In the genomic region with DNA sequence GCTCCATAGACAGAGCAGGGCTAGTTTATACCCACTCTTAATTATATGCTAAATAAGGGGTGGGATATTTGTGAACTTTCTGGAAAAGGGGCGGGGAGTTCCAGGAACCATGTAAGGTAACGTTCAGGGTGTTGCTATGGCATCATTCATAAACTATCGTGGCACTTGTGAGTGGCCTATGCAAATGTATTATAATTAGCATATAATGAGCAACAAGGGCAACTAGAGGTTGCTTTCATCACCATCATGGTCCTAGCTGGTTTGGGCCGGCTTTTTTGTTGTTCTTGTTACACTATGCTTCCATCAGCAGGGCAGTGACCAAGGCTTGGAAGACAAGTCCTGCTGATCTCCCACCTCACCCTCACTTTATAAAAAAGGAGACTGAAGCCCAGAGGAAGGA, we compare ENCODE assay signal across 27 cellular contexts. TPM values are rescaled to one million over a fixed set of nuclear protein-coding genes. Genes with fewer than 3 reads are reported as not detected.
"Had no signal": no experiment of that assay in that cellular context is flagged by ENCODE, and none has a peak within 500 bp of the region (broad histone marks: within the 10 kb centered on the region; RNA-seq: fewer than 3 reads in every experiment).

No MANE protein-coding gene starts in this region.

- H3K27ac ChIP-seq: esophagus squamous epithelium, gastrocnemius medialis, left ventricle myocardium inferior, thoracic aorta, upper lobe of left lung had no signal

- H3K27ac Mint-ChIP-seq: activated B cell treated with CpG ODN at 0.5 μM for 24 hours; activated CD4-positive, alpha-beta memory T cell treated with anti-CD3 and anti-CD28 coated beads for 36 hours; brain; effector memory CD8-positive, alpha-beta T cell; nephron progenitor cell; stimulated activated naive B cell treated with anti-CD40 and anti-IgM and Interleukin-4, amounts not matched to agents 10 μg/mL and 1 μg/mL and 100 μg/mL, for 72 hours had no signal

- H3K36me3 Mint-ChIP-seq: activated CD4-positive, alpha-beta memory T cell treated with anti-CD3 and anti-CD28 coated beads for 36 hours; brain had no signal

- H3K4me1 Mint-ChIP-seq: activated B cell treated with CpG ODN at 0.5 μM for 24 hours; stimulated activated naive B cell treated with anti-CD40 and anti-IgM and Interleukin-4, amounts not matched to agents 10 μg/mL and 1 μg/mL and 100 μg/mL, for 72 hours had no signal

- H3K4me3 Mint-ChIP-seq: activated B cell treated with CpG ODN at 0.5 μM for 24 hours; activated CD4-positive, alpha-beta memory T cell treated with anti-CD3 and anti-CD28 coated beads for 36 hours; brain; effector memory CD8-positive, alpha-beta T cell; nephron progenitor cell; stimulated activated naive B cell treated with anti-CD40 and anti-IgM and Interleukin-4, amounts not matched to agents 10 μg/mL and 1 μg/mL and 100 μg/mL, for 72 hours had no signal

- DNase-seq: activated B cell treated with CpG ODN at 0.5 μM for 24 hours; activated CD4-positive, alpha-beta memory T cell treated with anti-CD3 and anti-CD28 coated beads for 36 hours; activated CD4-positive, alpha-beta T cell treated with anti-CD3 and anti-CD28 coated beads for 4 hours; activated gamma-delta T cell treated with Interleukin-2 at 50 U/mL for 16 hours; activated T-cell treated with anti-CD3 and anti-CD28 coated beads, Interleukin-2, amount 50 U/mL, for 1 hour; aorta; caudate nucleus; effector memory CD8-positive, alpha-beta T cell; esophagus squamous epithelium; gastrocnemius medialis; hippocampal formation; kidney glomerular epithelial cell; left ventricle myocardium inferior; mammary epithelial cell; nephron progenitor cell; occipital lobe; posterior cingulate gyrus; stimulated activated CD4-positive, alpha-beta T cell treated with anti-CD3 and anti-CD28 coated beads, Interleukin-2, amount 100 ng/mL, for 48 hours; stimulated activated CD8-positive, alpha-beta memory T cell treated with anti-CD3 and anti-CD28 coated beads, Interleukin-4, amount 100 ng/mL, for 48 hours; stimulated activated naive B cell treated with anti-CD40 and anti-IgM and Interleukin-4, amounts not matched to agents 10 μg/mL and 1 μg/mL and 100 μg/mL, for 72 hours; T-helper 9 cell; upper lobe of left lung had no signal

- ATAC-seq: activated naive CD4-positive, alpha-beta T cell treated with anti-CD3 and anti-CD28 coated beads, Interleukin-2, amount 50 U/mL, for 72 hours; effector memory CD8-positive, alpha-beta T cell; gastrocnemius medialis; stimulated activated naive B cell treated with anti-CD40 and anti-IgM and Interleukin-4, amounts not matched to agents 10 μg/mL and 1 μg/mL and 100 μg/mL, for 72 hours had no signal

- H3K27me3 Mint-ChIP-seq: activated B cell treated with CpG ODN at 0.5 μM for 24 hours, brain had no signal

- H3K4me3 ChIP-seq: esophagus squamous epithelium, gastrocnemius medialis, left ventricle myocardium inferior, thoracic aorta, upper lobe of left lung had no signal

RNA-seq across cellular contexts. Expression of gene FGD5, which starts 43.2 kb away (rescaled TPM):
- total RNA-seq: activated B cell treated with CpG ODN at 0.5 μM for 24 hours; activated naive CD4-positive, alpha-beta T cell treated with anti-CD3 and anti-CD28 coated beads, Interleukin-2, amount 50 U/mL, for 72 hours; mammary epithelial cell; myocyte; T-helper 1 cell treated with Interleukin-12 subunit alpha and Interleukin-12 subunit beta and Interleukin-4 antibody, amounts not matched to agents 30 ng/mL and 1 ng/mL, for 36 hours had no signal
